In genomic region chr10:132589015-132589414, GRCh38 we compare ENCODE assay signal across 2 cellular contexts.
TF ChIP-seq lines count a peak whose summit lies in the region.

No MANE protein-coding gene starts in this region.

TF ChIP-seq in liver, 16 proteins besides CTCF, POLR2A, EP300 and RAD21:
- TF ChIP-seq HNF4G (IDR thresholded peaks at IDR 0.05) = no peak

TF ChIP-seq in HepG2, 621 proteins besides CTCF, POLR2A, EP300 and RAD21:
- TF ChIP-seq ZKSCAN8 (CRISPR knock-in tag; IDR thresholded peaks at IDR 0.05; ENCODE audit: borderline replicate concordance) (no peak), TP53 (CRISPR knock-in tag; conservative IDR thresholded peaks at IDR 0.05) (no peak), FOXJ3 (CRISPR knock-in tag; IDR thresholded peaks at IDR 0.05; ENCODE audit: borderline replicate concordance) (no peak), ZNF292 (CRISPR knock-in tag; IDR thresholded peaks at IDR 0.05; ENCODE audit: borderline replicate concordance, low read depth) (no peak), CBX5 (CRISPR knock-in tag; IDR thresholded peaks at IDR 0.05; ENCODE audit: borderline replicate concordance) (no peak), TCF7 (IDR thresholded peaks at IDR 0.05; ENCODE audit: low read depth) (no peak), MEF2D (CRISPR knock-in tag; IDR thresholded peaks at IDR 0.05) (no peak), GPN1 (CRISPR knock-in tag; IDR thresholded peaks at IDR 0.05; ENCODE audit: borderline replicate concordance) (no peak), REXO4 (CRISPR knock-in tag; IDR thresholded peaks at IDR 0.05; ENCODE audit: borderline replicate concordance) (no peak)
TF ChIP-seq in HepG2: peak in this region for 0.
